8 cellular contexts compared by ENCODE assay signal in the genomic region with DNA sequence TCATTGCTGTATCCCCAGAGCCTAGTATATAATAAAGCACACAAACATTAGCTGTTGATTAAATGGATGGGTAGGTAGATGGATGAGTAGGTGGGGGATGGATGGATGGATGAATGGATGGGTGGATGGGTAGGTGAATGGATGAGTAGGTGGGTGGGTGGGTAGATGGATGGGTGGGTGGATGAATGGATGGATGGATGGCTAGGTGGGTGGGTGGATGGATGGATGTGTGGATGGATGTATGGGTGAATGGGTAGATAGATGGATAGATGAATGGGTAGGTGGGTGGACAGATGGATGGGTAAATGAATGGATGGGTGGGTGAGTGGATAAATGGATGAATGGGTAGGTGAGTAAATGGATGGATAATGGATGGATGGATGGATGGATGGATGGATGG.
"Had no signal": no experiment of that assay in that cellular context is flagged by ENCODE, and none has a peak within 500 bp of the region (broad histone marks: within the 10 kb centered on the region; RNA-seq: fewer than 3 reads in every experiment).

No MANE protein-coding gene starts in this region.

- FAIRE-seq: HepG2, HTR-8/SVneo, K562 had no signal

- H3K27ac ChIP-seq: HL-60, KMS-11 had no signal

- H3K9ac ChIP-seq: KMS-11 had no signal

- H3K4me3 ChIP-seq: K562 had no signal

- DNase-seq: IMR-90, KBM-7, KG1 had no signal

- H3K4me2 ChIP-seq: KMS-11 had no signal
